Comparison of ENCODE assay signal across 22 cellular contexts in the genomic region with DNA sequence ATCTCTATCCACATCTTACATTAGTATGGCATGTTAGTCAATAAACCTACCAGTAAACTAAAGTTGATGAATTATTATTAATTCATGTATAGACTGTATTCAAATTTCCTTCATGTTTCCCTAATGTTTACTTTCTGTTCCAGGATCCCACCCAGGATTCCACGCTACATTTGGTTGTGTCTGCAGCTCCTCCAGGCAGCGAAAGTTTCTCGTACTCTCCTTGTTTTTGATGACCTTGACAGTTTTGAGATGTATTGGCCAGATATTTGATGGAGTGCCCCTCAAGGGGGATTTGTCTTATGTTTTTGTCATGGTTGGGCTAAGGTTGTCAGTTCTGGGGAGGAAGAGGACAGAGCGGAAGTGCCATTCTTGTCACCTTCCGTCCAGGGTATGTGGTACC.
"Had no signal": no experiment of that assay in that cellular context is flagged by ENCODE, and none has a peak within 500 bp of the region (broad histone marks: within the 10 kb centered on the region; RNA-seq: fewer than 3 reads in every experiment).

No MANE protein-coding gene starts in this region.

- H3K9me3 Mint-ChIP-seq: immature natural killer cell had no signal

- H3K79me2 ChIP-seq: hepatocyte had no signal

- H3K4me3 Mint-ChIP-seq: immature natural killer cell, mesothelial cell of epicardium had no signal

- H2AFZ ChIP-seq: hepatocyte had no signal

- H3K27ac Mint-ChIP-seq: immature natural killer cell, mesothelial cell of epicardium had no signal

- ATAC-seq: foreskin keratinocyte, gastroesophageal sphincter, heart left ventricle, left cardiac atrium, left lung, left ventricle myocardium superior, lower lobe of right lung had no signal

- H3K9me3 ChIP-seq: esophagus muscularis mucosa, gastroesophageal sphincter, heart left ventricle, left lung, lower lobe of right lung had no signal

- H3K27me3 ChIP-seq: esophagus muscularis mucosa, foreskin keratinocyte, gastroesophageal sphincter, heart left ventricle, hepatocyte had no signal

- H3K4me3 ChIP-seq: coronary artery, dorsolateral prefrontal cortex, esophagus muscularis mucosa, gastroesophageal sphincter, heart left ventricle, hepatocyte, left lung, lower lobe of right lung had no signal

- H3K4me2 ChIP-seq: hepatocyte had no signal

- DNase-seq: dermis blood vessel endothelial cell; dorsolateral prefrontal cortex; effector CD4-positive, alpha-beta T cell; effector memory CD4-positive, alpha-beta T cell; foreskin keratinocyte; heart left ventricle; hypothalamus; immature natural killer cell; kidney; left cardiac atrium; left lung; left ventricle myocardium superior; lower lobe of right lung; mesenchymal stem cell had no signal

- H3K27ac ChIP-seq: coronary artery, dorsolateral prefrontal cortex, esophagus muscularis mucosa, foreskin keratinocyte, gastroesophageal sphincter, heart left ventricle, hepatocyte, left lung, lower lobe of right lung had no signal

- H3K4me1 Mint-ChIP-seq: immature natural killer cell had no signal

- H3K4me1 ChIP-seq: foreskin keratinocyte, heart left ventricle, left lung, lower lobe of right lung had no signal

- H3K36me3 Mint-ChIP-seq: immature natural killer cell, mesothelial cell of epicardium had no signal

- FAIRE-seq: colon, endothelial cell of umbilical vein, frontal cortex, kidney had no signal

- H3K36me3 ChIP-seq: esophagus muscularis mucosa, gastroesophageal sphincter, heart left ventricle, left lung, lower lobe of right lung had no signal
